In genomic region chr4:30370105-30370504, GRCh38 we compare ENCODE assay signal across 13 cellular contexts.
A peak's percentile ranks its signal among the peaks of the same experiment; 100 is the strongest.
DNase-seq lines count a peak whose midpoint lies in the region; ATAC-seq and TF ChIP-seq lines count a peak whose summit lies in the region.
"Had no signal": no experiment of that assay in that cellular context is flagged by ENCODE, and none has a peak within 500 bp of the region (broad histone marks: within the 10 kb centered on the region; RNA-seq: fewer than 3 reads in every experiment).

No MANE protein-coding gene starts in this region.

- no peaks in the 10 kb centered on the region for H3K27me3 Mint-ChIP-seq in H9 (ENCODE audit: low read depth)
- no peaks in the 10 kb centered on the region for H3K27me3 Mint-ChIP-seq in WTC11 (ENCODE audit: low read depth)
- H3K27me3 Mint-ChIP-seq: B cell; CD8-positive, alpha-beta memory T cell had no signal

- H2BK5ac ChIP-seq in H9 (ENCODE audit: insufficient read length, low read length), result no peak overlapping the region

- H3K4me1 Mint-ChIP-seq in H9 (0 out of 4 replicates have a peak, but pooled peaks cover 0 to 5% of the 10 kb centered on the region in 2 experiments), WTC11 (peaks cover 9% of the 10 kb centered on the region; the same call in 1 of the 2 replicates)
- H3K4me1 Mint-ChIP-seq: B cell; CD8-positive, alpha-beta memory T cell had no signal

- H3K4ac ChIP-seq in H9 (ENCODE audit: low read depth, low read length), result no peak overlapping the region

- no peak overlapping the region for H4K5ac ChIP-seq in H9 (ENCODE audit: insufficient read length, low read depth, low read length)

- no peak overlapping the region for H4K91ac ChIP-seq in H9 (ENCODE audit: insufficient read length, low read depth, low read length)

- H3K79me2 ChIP-seq in H9 (ENCODE audit: insufficient read depth, low read length), result no peaks in the 10 kb centered on the region

- H2BK20ac ChIP-seq in H9 (ENCODE audit: low read depth, low read length, poor library complexity, severe bottlenecking), result no peak overlapping the region

- H3K4me3 ChIP-seq in iPS-15b (ENCODE audit: low read depth, low read length), result peak overlapping the region; percentile 45
- H3K4me3 ChIP-seq: BLaER1 treated with 17β-estradiol and CSF1 and Interleukin-3, amounts not matched to agents 10 nM and 100 nM; HAP-1 had no signal

- H4K20me1 ChIP-seq in H9 (ENCODE audit: control insufficient read depth, insufficient read depth, insufficient read length), result no peaks in the 10 kb centered on the region
- H4K20me1 ChIP-seq: BLaER1 treated with 17β-estradiol and CSF1 and Interleukin-3, amounts not matched to agents 10 nM and 100 nM had no signal

- no CpG with 5 or more reads among the region's 14 CpGs for WGBS in H9 (ENCODE audit: extremely low coverage, insufficient read length, low lambda C conversion rate)

- no peak overlapping the region for H3K18ac ChIP-seq in H9 (ENCODE audit: insufficient read length, low read depth, low read length)

- no peak overlapping the region for H3K4me2 ChIP-seq in H9 (ENCODE audit: insufficient read depth, insufficient read length, low read length)
- H3K4me2 ChIP-seq: BLaER1 treated with 17β-estradiol and CSF1 and Interleukin-3, amounts not matched to agents 10 nM and 100 nM; KMS-11 had no signal

- no peaks in the 10 kb centered on the region for H3K27me3 ChIP-seq in H9 (ENCODE audit: insufficient read depth, low read length)
- H3K27me3 ChIP-seq in iPS-15b (ENCODE audit: control insufficient read depth, insufficient read depth, low read length), result no peaks in the 10 kb centered on the region
- H3K27me3 ChIP-seq: BLaER1 treated with 17β-estradiol and CSF1 and Interleukin-3, amounts not matched to agents 10 nM and 100 nM had no signal

- peaks cover 0 to 4% of the 10 kb centered on the region in 2 experiments; a peak in 2 of 5 replicates for H3K9me3 Mint-ChIP-seq in H9
- H3K9me3 Mint-ChIP-seq in WTC11, result peaks cover 25% of the 10 kb centered on the region

- H3K36me3 ChIP-seq in iPS-15b (ENCODE audit: control insufficient read depth, insufficient read depth, low read length), result no peaks in the 10 kb centered on the region
- H3K36me3 ChIP-seq: BLaER1 treated with 17β-estradiol and CSF1 and Interleukin-3, amounts not matched to agents 10 nM and 100 nM; HAP-1 had no signal

- H3K27ac ChIP-seq in H9 (ENCODE audit: insufficient read length, low read depth, low read length), result no peak overlapping the region
- H3K27ac ChIP-seq: BLaER1 treated with 17β-estradiol and CSF1 and Interleukin-3, amounts not matched to agents 10 nM and 100 nM; KMS-11 had no signal

- CTCF ChIA-PET in WTC11 (lab: Charles Lee) (no interaction called here), HEK293T (lab: Yijun Ruan, JAX) (no interaction called here)

- no peak overlapping the region for H2BK120ac ChIP-seq in H9 (ENCODE audit: low read depth, low read length, poor library complexity, severe bottlenecking)

- ATAC-seq in WTC11, result peak; percentile 75
- no peak for ATAC-seq in HG03354 (IDR thresholded peaks at IDR 0.05; ENCODE audit: poor library complexity, severe bottlenecking, unreplicated experiment)

- H3T11ph ChIP-seq in H9 (ENCODE audit: low read length), result no peak overlapping the region

- DNase-seq in H9 (peak; percentile 33), WTC11 (ENCODE audit: low spot score) (no peak), ureter (ENCODE audit: low spot score) (no peak), HEK293T (ENCODE audit: extremely low spot score) (no peak)
- DNase-seq: CD8-positive, alpha-beta memory T cell; COR-L47; DMS 273 treated with DMSO at 0.1 percent for 48 hours had no signal

- H3K79me1 ChIP-seq in H9 (ENCODE audit: insufficient read depth, low read depth, low read length, poor library complexity, severe bottlenecking), result no peaks in the 10 kb centered on the region

- H2AK5ac ChIP-seq in H9 (ENCODE audit: insufficient read length, low read length), result no peak overlapping the region

- H3K9ac ChIP-seq in H9 (ENCODE audit: extremely low read depth, insufficient read length, low read length), result no peak overlapping the region
- no peak overlapping the region for H3K9ac ChIP-seq in iPS-15b (ENCODE audit: low read depth, low read length)
- H3K9ac ChIP-seq: BLaER1 treated with 17β-estradiol and CSF1 and Interleukin-3, amounts not matched to agents 10 nM and 100 nM; KMS-11 had no signal

- no peak overlapping the region for H4K8ac ChIP-seq in H9 (replicated peaks; ENCODE audit: insufficient read length, low read depth, low read length)

- no peak overlapping the region for H2BK12ac ChIP-seq in H9 (ENCODE audit: insufficient read length, low read depth, low read length)

- H3K14ac ChIP-seq in H9 (ENCODE audit: insufficient read depth, low read length), result no peak overlapping the region

- peak overlapping the region in 1 of 2 experiments; percentile 34; a peak in 2 of 5 replicates for H3K4me3 Mint-ChIP-seq in H9
- no peak overlapping the region for H3K4me3 Mint-ChIP-seq in WTC11
- H3K4me3 Mint-ChIP-seq: B cell; CD8-positive, alpha-beta memory T cell had no signal

- no peaks in the 10 kb centered on the region for H3K9me3 ChIP-seq in H9 (ENCODE audit: control insufficient read depth, low read depth, low read length)
- no peaks in the 10 kb centered on the region for H3K9me3 ChIP-seq in iPS-15b (ENCODE audit: control insufficient read depth, insufficient read depth, low read length)
- H3K9me3 ChIP-seq: BLaER1 treated with 17β-estradiol and CSF1 and Interleukin-3, amounts not matched to agents 10 nM and 100 nM; HAP-1 had no signal

- H2BK15ac ChIP-seq in H9 (ENCODE audit: low read depth, low read length), result no peak overlapping the region

- H3K36me3 Mint-ChIP-seq in H9 (ENCODE audit: insufficient read depth in 1 of 3, low read depth in 3 of 3), result no peaks in the 10 kb centered on the region
- peaks cover 12% of the 10 kb centered on the region for H3K36me3 Mint-ChIP-seq in WTC11

- H3K27ac Mint-ChIP-seq in H9 (peak overlapping the region in 1 of 3 experiments; percentile 7; a peak in 1 of 7 replicates), WTC11 (no peak overlapping the region)
- H3K27ac Mint-ChIP-seq: B cell; CD8-positive, alpha-beta memory T cell had no signal

- no peak overlapping the region for H3K23ac ChIP-seq in H9 (ENCODE audit: insufficient read length, low read depth, low read length)

- H3K23me2 ChIP-seq in H9 (ENCODE audit: insufficient read length, low read depth, low read length, poor library complexity, severe bottlenecking), result no peaks in the 10 kb centered on the region

- H3K4me1 ChIP-seq in H9 (ENCODE audit: insufficient read depth, low read length) (no peaks in the 10 kb centered on the region), iPS-15b (ENCODE audit: control insufficient read depth, insufficient read depth, low read length) (no peaks in the 10 kb centered on the region)
- H3K4me1 ChIP-seq: BLaER1 treated with 17β-estradiol and CSF1 and Interleukin-3, amounts not matched to agents 10 nM and 100 nM; HAP-1 had no signal

- no peak overlapping the region for H2AFZ ChIP-seq in H9 (ENCODE audit: low read length)

- POLR2A ChIA-PET in WTC11 (lab: Charles Lee) (no interaction called here), HEK293T (lab: Yijun Ruan, JAX) (no interaction called here)

- no peak overlapping the region for H3K56ac ChIP-seq in H9 (ENCODE audit: insufficient read length, low read depth, low read length)

- TF ChIP-seq CTCF in H9 (conservative IDR thresholded peaks at IDR 0.05), result no peak
- no peak for TF ChIP-seq CTCF in WTC11 (IDR thresholded peaks at IDR 0.05)

TF ChIP-seq in WTC11, 78 proteins besides CTCF, POLR2A, EP300 and RAD21:
- no peak for TF ChIP-seq KAT7 (CRISPR knock-in tag; IDR thresholded peaks at IDR 0.05; ENCODE audit: borderline replicate concordance)
- no peak for TF ChIP-seq E2F4 (CRISPR knock-in tag; IDR thresholded peaks at IDR 0.05; ENCODE audit: borderline replicate concordance, low read depth)
- TF ChIP-seq NR2C2 (CRISPR knock-in tag; IDR thresholded peaks at IDR 0.05), result no peak
- TF ChIP-seq FOXJ3 (CRISPR knock-in tag; IDR thresholded peaks at IDR 0.05; ENCODE audit: borderline replicate concordance), result no peak
- TF ChIP-seq RORB (CRISPR knock-in tag; IDR thresholded peaks at IDR 0.05), result no peak

TF ChIP-seq in HEK293T, 16 proteins besides CTCF, POLR2A, EP300 and RAD21:
- TF ChIP-seq FOXA1 (IDR thresholded peaks at IDR 0.05), result no peak
- no peak for TF ChIP-seq BHLHE40 (IDR thresholded peaks at IDR 0.05; ENCODE audit: borderline replicate concordance)
- no peak for TF ChIP-seq ELF4 (IDR thresholded peaks at IDR 0.05)
- no peak for TF ChIP-seq HDGF (IDR thresholded peaks at IDR 0.05; ENCODE audit: borderline replicate concordance)
- TF ChIP-seq TARDBP (IDR thresholded peaks at IDR 0.05), result no peak
- TF ChIP-seq SP1 (IDR thresholded peaks at IDR 0.05), result no peak
- no peak for TF ChIP-seq ZNF384 (IDR thresholded peaks at IDR 0.05)
- TF ChIP-seq L3MBTL2 (conservative IDR thresholded peaks at IDR 0.05), result no peak
- no peak for TF ChIP-seq LEF1 (IDR thresholded peaks at IDR 0.05; ENCODE audit: borderline replicate concordance)
- TF ChIP-seq FOXM1 (IDR thresholded peaks at IDR 0.05; ENCODE audit: borderline replicate concordance), result no peak
- TF ChIP-seq, protein P1, sequence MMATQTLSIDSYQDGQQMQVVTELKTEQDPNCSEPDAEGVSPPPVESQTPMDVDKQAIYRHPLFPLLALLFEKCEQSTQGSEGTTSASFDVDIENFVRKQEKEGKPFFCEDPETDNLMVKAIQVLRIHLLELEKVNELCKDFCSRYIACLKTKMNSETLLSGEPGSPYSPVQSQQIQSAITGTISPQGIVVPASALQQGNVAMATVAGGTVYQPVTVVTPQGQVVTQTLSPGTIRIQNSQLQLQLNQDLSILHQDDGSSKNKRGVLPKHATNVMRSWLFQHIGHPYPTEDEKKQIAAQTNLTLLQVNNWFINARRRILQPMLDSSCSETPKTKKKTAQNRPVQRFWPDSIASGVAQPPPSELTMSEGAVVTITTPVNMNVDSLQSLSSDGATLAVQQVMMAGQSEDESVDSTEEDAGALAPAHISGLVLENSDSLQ (IDR thresholded peaks at IDR 0.05), result no peak
- TF ChIP-seq NFRKB (IDR thresholded peaks at IDR 0.05), result no peak
- TF ChIP-seq FOXK2 (IDR thresholded peaks at IDR 0.05), result no peak
- no peak for TF ChIP-seq SUZ12 (IDR thresholded peaks at IDR 0.05)
- TF ChIP-seq ARNT (IDR thresholded peaks at IDR 0.05), result no peak
- TF ChIP-seq CTBP1 (IDR thresholded peaks at IDR 0.05; ENCODE audit: borderline replicate concordance), result no peak
